Comparison of ENCODE assay signal across 23 cellular contexts in genomic region chr2:85714841-85715240, GRCh38. TPM values are rescaled to one million over a fixed set of nuclear protein-coding genes. Genes with fewer than 3 reads are reported as not detected.
"Had no signal": no experiment of that assay in that cellular context is flagged by ENCODE, and none has a peak within 500 bp of the region (broad histone marks: within the 10 kb centered on the region; RNA-seq: fewer than 3 reads in every experiment).

No MANE protein-coding gene starts in this region.

- H3K4me3 ChIP-seq: pancreas, right lobe of liver, SJSA1, suprapubic skin had no signal

- H3K36me3 ChIP-seq: pancreas, right lobe of liver, SJSA1, suprapubic skin, WERI-Rb-1 had no signal

- ATAC-seq: left lobe of liver; naive thymus-derived CD4-positive, alpha-beta T cell; pancreas; right lobe of liver; stimulated activated naive CD8-positive, alpha-beta T cell treated with anti-CD3 and anti-CD28 coated beads, Interleukin-15, amount 100 ng/mL, for 72 hours had no signal

- H3K4me3 Mint-ChIP-seq: activated naive CD4-positive, alpha-beta T cell treated with anti-CD3 and anti-CD28 coated beads, Interleukin-2, amount 50 U/mL, for 24 hours; stimulated activated naive CD8-positive, alpha-beta T cell treated with anti-CD3 and anti-CD28 coated beads, Interleukin-15, amount 100 ng/mL, for 72 hours had no signal

- H3K27ac Mint-ChIP-seq: activated naive CD4-positive, alpha-beta T cell treated with anti-CD3 and anti-CD28 coated beads, Interleukin-2, amount 50 U/mL, for 24 hours had no signal

- H3K27me3 ChIP-seq: pancreas, right lobe of liver, SJSA1, suprapubic skin had no signal

- H3K27me3 Mint-ChIP-seq: activated naive CD4-positive, alpha-beta T cell treated with anti-CD3 and anti-CD28 coated beads, Interleukin-2, amount 50 U/mL, for 24 hours had no signal

- H3K27ac ChIP-seq: pancreas, SJSA1, suprapubic skin, WERI-Rb-1 had no signal

- DNase-seq: activated CD4-positive, alpha-beta T cell treated with anti-CD3 and anti-CD28 coated beads for 4 hours; activated T-cell treated with anti-CD3 and anti-CD28 coated beads, Interleukin-2, amount 50 U/mL, for 1 hour; cerebellar nuclear complex; cortex of kidney; erythroblast; foreskin melanocyte; hypothalamus; mesenchymal stem cell; naive thymus-derived CD4-positive, alpha-beta T cell; pancreas; small intestine; stimulated activated CD4-positive, alpha-beta T cell treated with anti-CD3 and anti-CD28 coated beads, Interleukin-15, amount 100 ng/mL, for 24 hours; stimulated activated CD4-positive, alpha-beta T cell treated with anti-CD3 and anti-CD28 coated beads, Interleukin-4, amount 100 ng/mL, for 1 hour; stimulated activated naive CD8-positive, alpha-beta T cell treated with anti-CD3 and anti-CD28 coated beads, Interleukin-15, amount 100 ng/mL, for 72 hours; trophoblast cell; WERI-Rb-1 had no signal

- H3K9me3 ChIP-seq: pancreas, right lobe of liver, suprapubic skin had no signal

- H3K9me3 Mint-ChIP-seq: activated naive CD4-positive, alpha-beta T cell treated with anti-CD3 and anti-CD28 coated beads, Interleukin-2, amount 50 U/mL, for 24 hours; naive thymus-derived CD4-positive, alpha-beta T cell; stimulated activated naive CD8-positive, alpha-beta T cell treated with anti-CD3 and anti-CD28 coated beads, Interleukin-15, amount 100 ng/mL, for 72 hours had no signal

- H3K36me3 Mint-ChIP-seq: activated naive CD4-positive, alpha-beta T cell treated with anti-CD3 and anti-CD28 coated beads, Interleukin-2, amount 50 U/mL, for 24 hours had no signal

RNA-seq across cellular contexts. Expression of gene GNLY, which starts 20.7 kb away (rescaled TPM):
- total RNA-seq: bronchial epithelial cell, SJSA1 had no signal

RNA-seq across cellular contexts. Expression of gene ATOH8, which starts 39.0 kb away (rescaled TPM):
- polyA plus RNA-seq: naive thymus-derived CD4-positive, alpha-beta T cell had no signal

RNA-seq across cellular contexts. Expression of gene SFTPB, which starts 46.8 kb away (rescaled TPM):
- total RNA-seq: bronchial epithelial cell; naive thymus-derived CD4-positive, alpha-beta T cell; SJSA1; suprapubic skin; T-helper 2 cell treated with Interferon-gamma antibody and Interleukin-4, amounts not matched to agents 100 ng/mL and 5 ng/mL, for 36 hours had no signal
- polyA plus RNA-seq: naive thymus-derived CD4-positive, alpha-beta T cell had no signal
